ENCODE assay signal across 7 cellular contexts in the genomic region with DNA sequence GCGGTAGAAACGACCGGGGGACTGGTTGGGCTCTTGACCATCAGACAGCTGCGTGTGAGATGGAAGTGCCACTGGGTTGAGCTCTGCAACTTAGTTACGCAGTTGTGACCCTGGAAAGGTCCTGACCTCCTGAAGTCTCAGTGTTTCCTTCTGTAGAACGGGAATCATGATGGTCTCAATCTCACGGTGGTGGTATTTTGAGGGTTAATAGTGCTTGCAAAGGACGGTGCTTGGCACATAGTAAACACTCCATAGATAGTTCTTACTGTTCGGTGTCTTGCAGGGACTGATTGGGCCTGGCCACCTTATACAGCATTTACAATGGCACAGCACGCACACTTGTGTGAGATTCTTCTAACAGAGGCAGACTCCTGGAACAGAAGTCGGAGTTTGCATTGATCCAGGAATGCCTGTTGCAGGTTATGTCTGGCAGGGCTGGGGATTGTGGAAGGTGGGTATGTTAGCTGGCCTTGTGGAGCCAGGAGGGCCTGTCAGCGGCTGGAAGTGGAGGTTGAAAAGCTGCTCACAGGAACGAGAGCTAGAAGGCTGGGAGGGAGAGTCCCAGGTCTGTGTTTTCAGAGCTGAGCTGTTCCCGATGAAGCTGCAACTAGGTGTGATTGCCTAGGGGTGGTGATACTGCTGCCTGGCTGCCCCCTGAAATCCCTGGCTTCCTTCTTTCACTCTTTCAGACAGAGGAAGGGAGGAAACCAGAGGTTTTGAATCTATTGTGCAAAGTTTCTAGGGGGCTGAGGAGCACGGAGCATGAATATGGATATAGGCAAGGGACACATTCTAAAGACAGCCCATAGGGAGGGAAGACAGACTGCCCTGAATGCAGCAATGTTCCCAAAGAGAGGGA. TPM values are rescaled to one million over a fixed set of nuclear protein-coding genes. Genes with fewer than 3 reads are reported as not detected.
DNase-seq lines count a peak whose midpoint lies in the region; ATAC-seq lines count a peak whose summit lies in the region.

No MANE protein-coding gene starts in this region.

- peak; percentile 6 for ATAC-seq in GM18502 (IDR thresholded peaks at IDR 0.05; ENCODE audit: poor library complexity, unreplicated experiment)
- peak; percentile 9 for ATAC-seq in HG02943 (IDR thresholded peaks at IDR 0.05; ENCODE audit: low read depth, unreplicated experiment)
- no peak for ATAC-seq in T-helper 17 cell

- no peak for DNase-seq in T-helper 17 cell
- no peak for DNase-seq in epithelial cell of prostate (ENCODE audit: low read depth, low spot score)
- DNase-seq in NCI-H446 (lab: John Stamatoyannopoulos, UW): no peak

- H3K9ac ChIP-seq in muscle layer of colon (ENCODE audit: low read length): peak overlapping the region; percentile 5

- H3K9me3 ChIP-seq in T-helper 17 cell (ENCODE audit: control insufficient read depth, low read length, poor library complexity, severe bottlenecking) (no peaks in the 10 kb centered on the region), muscle layer of colon (ENCODE audit: low read length) (no peaks in the 10 kb centered on the region)

- H3K4me3 Mint-ChIP-seq in T-helper 17 cell: peak overlapping the region; percentile 97

- peak overlapping the region; percentile 51 to 80 for H3K4me3 ChIP-seq in muscle layer of colon (ENCODE audit: low read depth in 1 of 2, low read length in 2 of 2)
- peak overlapping the region; percentile 93 for H3K4me3 ChIP-seq in urinary bladder (ENCODE audit: low read depth, low read length)

- peaks cover 44% of the 10 kb centered on the region for H3K4me1 Mint-ChIP-seq in T-helper 17 cell

- H3K27me3 ChIP-seq in muscle layer of colon (ENCODE audit: control insufficient read depth in 1 of 2, insufficient read depth in 2 of 2, low read length in 2 of 2): no peaks in the 10 kb centered on the region

- H3K36me3 ChIP-seq in muscle layer of colon (ENCODE audit: insufficient read depth, low read length) (no peaks in the 10 kb centered on the region), urinary bladder (ENCODE audit: insufficient read depth) (no peaks in the 10 kb centered on the region)

- H3K27me3 Mint-ChIP-seq in T-helper 17 cell: no peaks in the 10 kb centered on the region

- 14% methylated on average over 15 of the region's 15 CpGs for WGBS in urinary bladder

- H3K27ac ChIP-seq in epithelial cell of prostate (peak overlapping the region; percentile 90), muscle layer of colon (ENCODE audit: low read depth, low read length) (peak overlapping the region; percentile 78), urinary bladder (ENCODE audit: low read depth) (peak overlapping the region; percentile 64)

- H3K4me1 ChIP-seq in muscle layer of colon (ENCODE audit: insufficient read depth, low read length) (peaks cover 25% of the 10 kb centered on the region), urinary bladder (ENCODE audit: insufficient read depth) (no peaks in the 10 kb centered on the region)

- peak overlapping the region; percentile 94 for H3K27ac Mint-ChIP-seq in T-helper 17 cell

- peaks cover 2% of the 10 kb centered on the region for H3K36me3 Mint-ChIP-seq in T-helper 17 cell (ENCODE audit: low read depth)

RNA-seq across cellular contexts. Expression of gene TXN, which starts 1.0 kb away (rescaled TPM):
- 100 to 1,000 TPM in 1 of 2 donors, 10 to 100 TPM in 1; 55.4 to 102 TPM for total RNA-seq in T-helper 17 cell
- total RNA-seq in urinary bladder: 90.6 TPM
- 211 TPM for polyA plus RNA-seq in urinary bladder

RNA-seq across cellular contexts. Expression of gene C9orf152, which starts 49.4 kb away (rescaled TPM):
- total RNA-seq in T-helper 17 cell: not detected
- total RNA-seq in urinary bladder: 0.32 TPM
- polyA plus RNA-seq in urinary bladder: 0.16 TPM
